Comparison of ENCODE assay signal across 28 cellular contexts in the genomic region with DNA sequence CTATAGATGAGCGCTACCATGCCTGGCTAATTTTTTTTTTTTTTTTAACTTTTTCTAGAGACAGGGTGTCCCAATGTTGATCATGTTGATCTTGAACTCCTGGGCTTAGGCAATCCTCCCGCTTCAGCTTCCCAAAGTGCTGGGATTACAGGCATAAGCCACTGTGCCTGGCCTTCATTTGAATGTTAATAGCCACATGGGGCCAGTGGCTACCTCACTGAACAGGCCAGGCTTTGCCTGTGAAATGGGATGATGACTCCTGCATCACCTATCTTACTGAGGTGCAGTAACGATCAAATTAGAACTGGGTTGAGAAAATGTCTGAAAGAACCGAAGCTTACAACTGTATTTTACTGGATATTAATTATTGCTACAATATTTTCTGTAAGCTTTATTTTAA.
"Had no signal": no experiment of that assay in that cellular context is flagged by ENCODE, and none has a peak within 500 bp of the region (broad histone marks: within the 10 kb centered on the region; RNA-seq: fewer than 3 reads in every experiment).

No MANE protein-coding gene starts in this region.

- H3K4me3 ChIP-seq: MG63, SJSA1 had no signal

- H3K9ac ChIP-seq: SK-N-SH had no signal

- H3K4me1 Mint-ChIP-seq: T-cell had no signal

- H3K9me3 ChIP-seq: MG63, SJSA1, SK-N-SH had no signal

- H3K27ac ChIP-seq: SJSA1 had no signal

- H3K27me3 Mint-ChIP-seq: T-cell had no signal

- H3K36me3 Mint-ChIP-seq: T-cell had no signal

- H3K27me3 ChIP-seq: MG63, SJSA1 had no signal

- H3K27ac Mint-ChIP-seq: T-cell had no signal

- DNase-seq: Karpas-422; KG1; MG63; NCI-H1092; NCI-H1105 treated with DMSO at 0.1 percent for 48 hours; NCI-H1417 treated with DMSO at 0.1 percent for 48 hours; NCI-H146; NCI-H1694 treated with DMSO at 0.1 percent for 48 hours; NCI-H1930; NCI-H2081; NCI-H2107; NCI-H2171; NCI-H226; NCI-H446; NCI-H510A; NCI-H524 treated with DMSO at 0.1 percent for 48 hours; NCI-H69; NCI-H774; NK-92 treated with Interleukin-12 subunit alpha and Interleukin-12 subunit beta, amount 100 ng/mL, for 24 hours; PC-3; Right ventricle myocardium superior; RPMI8226; SIG-M5; SK-N-SH; SW 1271; T-cell had no signal

- H3K36me3 ChIP-seq: MG63, SJSA1 had no signal

- ATAC-seq: Panc1, PC-3, T-cell had no signal

- H3K4me3 Mint-ChIP-seq: T-cell had no signal

- H3K4me2 ChIP-seq: SK-N-SH had no signal

- H3K9me3 Mint-ChIP-seq: T-cell had no signal
